In the genomic region with DNA sequence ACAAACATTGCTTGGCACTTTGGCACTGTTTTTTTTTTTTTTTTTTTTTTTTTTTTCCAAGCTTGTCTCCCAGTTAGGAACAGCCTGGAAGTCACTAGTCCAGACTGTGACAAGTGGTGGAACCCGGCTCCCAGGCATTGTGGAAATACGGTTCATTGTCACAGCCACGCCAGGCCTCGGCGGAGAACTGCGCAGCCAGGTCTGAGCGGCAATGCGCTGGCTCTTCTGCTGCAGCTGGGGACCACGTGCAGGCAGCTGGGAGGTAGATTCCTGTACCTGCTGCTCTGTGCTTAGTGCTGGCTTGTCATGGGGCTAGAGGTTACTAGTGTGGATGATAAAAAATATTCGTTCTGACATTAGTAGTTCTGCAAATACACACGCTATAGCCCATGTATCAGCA, we compare ENCODE assay signal across 35 cellular contexts. TPM values are rescaled to one million over a fixed set of nuclear protein-coding genes. Genes with fewer than 3 reads are reported as not detected.
"Had no signal": no experiment of that assay in that cellular context is flagged by ENCODE, and none has a peak within 500 bp of the region (broad histone marks: within the 10 kb centered on the region; RNA-seq: fewer than 3 reads in every experiment).

No MANE protein-coding gene starts in this region.

- H3K36me3 Mint-ChIP-seq: activated naive CD4-positive, alpha-beta T cell treated with anti-CD3 and anti-CD28 coated beads, Interleukin-2, amount 10 ng/mL, durations not matched to agents 7 days and 5 days; activated naive CD8-positive, alpha-beta T cell treated with anti-CD3 and anti-CD28 coated beads, Interleukin-2, amount 10 ng/mL, durations not matched to agents 7 days and 5 days; brain had no signal

- H3K4me1 Mint-ChIP-seq: activated CD4-positive, alpha-beta memory T cell treated with anti-CD3 and anti-CD28 coated beads, Interleukin-2, amount 10 ng/mL, durations not matched to agents 7 days and 5 days; activated naive CD8-positive, alpha-beta T cell treated with anti-CD3 and anti-CD28 coated beads, Interleukin-2, amount 50 U/mL, for 24 hours had no signal

- H3K9me3 ChIP-seq: ascending aorta had no signal

- H3K27ac Mint-ChIP-seq: activated B cell treated with CpG ODN at 0.5 μM for 24 hours; activated CD4-positive, alpha-beta memory T cell treated with anti-CD3 and anti-CD28 coated beads, Interleukin-2, amount 10 ng/mL, durations not matched to agents 7 days and 5 days; activated CD4-positive, alpha-beta T cell treated with anti-CD3 and anti-CD28 coated beads, Interleukin-2, amount 10 ng/mL, durations not matched to agents 24 days and 14 days; activated CD8-positive, alpha-beta T cell treated with anti-CD3 and anti-CD28 coated beads, Interleukin-2, amount 10 ng/mL, durations not matched to agents 7 days and 5 days; activated naive CD4-positive, alpha-beta T cell treated with anti-CD3 and anti-CD28 coated beads, Interleukin-2, amount 10 ng/mL, durations not matched to agents 7 days and 5 days; activated naive CD4-positive, alpha-beta T cell treated with anti-CD3 and anti-CD28 coated beads, Interleukin-2, amount 50 U/mL, for 24 hours; activated naive CD8-positive, alpha-beta T cell; activated naive CD8-positive, alpha-beta T cell treated with anti-CD3 and anti-CD28 coated beads, Interleukin-2, amount 10 ng/mL, durations not matched to agents 7 days and 5 days; activated naive CD8-positive, alpha-beta T cell treated with anti-CD3 and anti-CD28 coated beads, Interleukin-2, amount 50 U/mL, for 24 hours; activated T-cell treated with anti-CD3 and anti-CD28 coated beads, Interleukin-2, amount 50 U/mL, for 24 hours; activated T-helper 2 cell treated with anti-CD3 and anti-CD28 coated beads, Interferon-gamma antibody, Interleukin-2, Interleukin-4, amounts not matched to agents 10 μg/mL and 5 μg/mL and 100 μg/mL, durations not matched to agents 14 hours and 24 hours and 36 hours; brain; T-helper 1 cell treated with Interleukin-12 subunit alpha and Interleukin-12 subunit beta and Interleukin-4 antibody, amounts not matched to agents 30 μg/mL and 1 μg/mL, for 36 hours; T-helper 2 cell treated with Interferon-gamma antibody and Interleukin-4, amounts not matched to agents 5 μg/mL and 100 μg/mL, for 36 hours had no signal

- H3K27me3 ChIP-seq: ascending aorta had no signal

- ATAC-seq: activated CD8-positive, alpha-beta T cell treated with anti-CD3 and anti-CD28 coated beads, Interleukin-2, amount 10 ng/mL, durations not matched to agents 7 days and 5 days; activated naive CD8-positive, alpha-beta T cell treated with anti-CD3 and anti-CD28 coated beads, Interleukin-2, amount 50 U/mL, for 24 hours had no signal

- H3K4me3 ChIP-seq: ascending aorta, cardiac muscle cell had no signal

- DNase-seq: activated B cell treated with CpG ODN at 0.5 μM for 24 hours; activated CD4-positive, alpha-beta memory T cell treated with anti-CD3 and anti-CD28 coated beads, Interleukin-2, amount 10 ng/mL, durations not matched to agents 7 days and 5 days; activated CD4-positive, alpha-beta T cell treated with anti-CD3 and anti-CD28 coated beads for 4 hours; activated CD4-positive, alpha-beta T cell treated with anti-CD3 and anti-CD28 coated beads, Interleukin-2, amount 10 ng/mL, durations not matched to agents 24 days and 14 days; activated CD4-positive, alpha-beta T cell treated with anti-CD3 and anti-CD28 coated beads, Interleukin-2, amount 50 U/mL, for 48 hours; activated CD4-positive, CD25-positive, alpha-beta regulatory T cell treated with anti-CD3 and anti-CD28 coated beads, Interleukin-2, amount 50 U/mL, for 72 hours; activated CD8-positive, alpha-beta memory T cell treated with anti-CD3 and anti-CD28 coated beads, Interleukin-2, amount 50 U/mL, for 4 hours; activated CD8-positive, alpha-beta T cell treated with anti-CD3 and anti-CD28 coated beads, Interleukin-2, amount 10 ng/mL, durations not matched to agents 7 days and 5 days; activated effector memory CD4-positive, alpha-beta T cell treated with Interleukin-2 at 50 U/mL for 16 hours; activated gamma-delta T cell; activated naive CD4-positive, alpha-beta T cell treated with anti-CD3 and anti-CD28 coated beads, Interleukin-2, amount 10 ng/mL, durations not matched to agents 7 days and 5 days; activated naive CD4-positive, alpha-beta T cell treated with Interleukin-2 at 50 U/mL for 16 hours; activated naive CD8-positive, alpha-beta T cell treated with anti-CD3 and anti-CD28 coated beads, Interleukin-2, amount 10 ng/mL, durations not matched to agents 7 days and 5 days; activated naive CD8-positive, alpha-beta T cell treated with anti-CD3 and anti-CD28 coated beads, Interleukin-2, amount 50 U/mL, for 24 hours; activated T-cell treated with anti-CD3 and anti-CD28 coated beads, Interleukin-2, amount 50 U/mL, for 24 hours; activated T-cell treated with anti-CD3 and anti-CD28 coated beads, Interleukin-2, amount 50 U/mL, for 48 hours; amygdala; anterior cingulate cortex; caudate nucleus; cerebellar nuclear complex; T-helper 1 cell; T-helper 2 cell; T-helper 9 cell had no signal

- H3K9me3 Mint-ChIP-seq: activated CD4-positive, alpha-beta T cell treated with anti-CD3 and anti-CD28 coated beads, Interleukin-2, amount 10 ng/mL, durations not matched to agents 24 days and 14 days had no signal

- H3K27ac ChIP-seq: ascending aorta, cardiac muscle cell, VCaP had no signal

- H3K4me3 Mint-ChIP-seq: activated B cell treated with CpG ODN at 0.5 μM for 24 hours; activated CD4-positive, alpha-beta memory T cell treated with anti-CD3 and anti-CD28 coated beads, Interleukin-2, amount 10 ng/mL, durations not matched to agents 7 days and 5 days; activated CD4-positive, alpha-beta T cell treated with anti-CD3 and anti-CD28 coated beads, Interleukin-2, amount 10 ng/mL, durations not matched to agents 24 days and 14 days; activated CD8-positive, alpha-beta T cell treated with anti-CD3 and anti-CD28 coated beads, Interleukin-2, amount 10 ng/mL, durations not matched to agents 7 days and 5 days; activated naive CD4-positive, alpha-beta T cell treated with anti-CD3 and anti-CD28 coated beads, Interleukin-2, amount 10 ng/mL, durations not matched to agents 7 days and 5 days; activated naive CD4-positive, alpha-beta T cell treated with anti-CD3 and anti-CD28 coated beads, Interleukin-2, amount 50 U/mL, for 24 hours; activated naive CD8-positive, alpha-beta T cell; activated naive CD8-positive, alpha-beta T cell treated with anti-CD3 and anti-CD28 coated beads, Interleukin-2, amount 10 ng/mL, durations not matched to agents 7 days and 5 days; activated naive CD8-positive, alpha-beta T cell treated with anti-CD3 and anti-CD28 coated beads, Interleukin-2, amount 50 U/mL, for 24 hours; activated T-cell treated with anti-CD3 and anti-CD28 coated beads, Interleukin-2, amount 50 U/mL, for 24 hours; brain; central memory CD8-positive, alpha-beta T cell; T-helper 1 cell treated with Interleukin-12 subunit alpha and Interleukin-12 subunit beta and Interleukin-4 antibody, amounts not matched to agents 30 μg/mL and 1 μg/mL, for 36 hours; T-helper 2 cell treated with Interferon-gamma antibody and Interleukin-4, amounts not matched to agents 5 μg/mL and 100 μg/mL, for 36 hours had no signal

- H3K36me3 ChIP-seq: ascending aorta, cardiac muscle cell had no signal

RNA-seq across cellular contexts. Expression of a gene that starts 5.0 kb away (rescaled TPM):
- total RNA-seq: activated B cell treated with CpG ODN at 0.5 μM for 24 hours; activated CD4-positive, alpha-beta memory T cell treated with anti-CD3 and anti-CD28 coated beads, Interleukin-2, amount 10 ng/mL, durations not matched to agents 7 days and 5 days; activated CD4-positive, alpha-beta T cell treated with anti-CD3 and anti-CD28 coated beads, Interleukin-2, amount 10 ng/mL, durations not matched to agents 24 days and 14 days; activated CD8-positive, alpha-beta T cell treated with anti-CD3 and anti-CD28 coated beads, Interleukin-2, amount 10 ng/mL, durations not matched to agents 7 days and 5 days; activated naive CD8-positive, alpha-beta T cell treated with anti-CD3 and anti-CD28 coated beads, Interleukin-2, amount 10 ng/mL, durations not matched to agents 7 days and 5 days; activated T-helper 2 cell treated with anti-CD3 and anti-CD28 coated beads, Interferon-gamma antibody, Interleukin-2, Interleukin-4, amounts not matched to agents 10 μg/mL and 5 μg/mL and 100 μg/mL, durations not matched to agents 14 hours and 24 hours and 36 hours; ascending aorta; bronchial epithelial cell; cardiac muscle cell; chondrocyte had no signal
- polyA plus RNA-seq: cardiac muscle cell had no signal
